In the genomic region with DNA sequence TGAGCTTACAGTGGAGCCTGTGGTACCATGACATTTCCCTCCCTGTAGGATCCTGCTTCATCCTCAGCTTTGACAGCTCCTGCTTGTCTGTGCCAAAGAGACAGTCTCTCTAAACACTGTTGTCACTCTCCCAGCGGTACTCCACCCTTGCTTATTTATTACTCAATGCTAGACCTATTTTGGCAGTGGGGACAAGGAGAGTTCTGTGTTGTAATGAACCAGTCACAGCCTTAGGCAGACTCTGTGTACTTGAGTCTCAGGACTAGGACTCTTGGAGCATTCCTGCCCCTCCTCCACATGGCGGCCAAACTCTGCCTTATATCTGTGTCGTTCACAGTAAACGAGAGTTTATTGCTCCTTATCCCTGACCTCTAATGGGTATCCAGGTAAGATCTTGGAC, we compare ENCODE assay signal across 1 cellular context.
TF ChIP-seq lines count a peak whose summit lies in the region.

No MANE protein-coding gene starts in this region.

TF ChIP-seq in HepG2, 621 proteins besides CTCF, POLR2A, EP300 and RAD21 (continued from another document):
- TF ChIP-seq, protein P1, sequence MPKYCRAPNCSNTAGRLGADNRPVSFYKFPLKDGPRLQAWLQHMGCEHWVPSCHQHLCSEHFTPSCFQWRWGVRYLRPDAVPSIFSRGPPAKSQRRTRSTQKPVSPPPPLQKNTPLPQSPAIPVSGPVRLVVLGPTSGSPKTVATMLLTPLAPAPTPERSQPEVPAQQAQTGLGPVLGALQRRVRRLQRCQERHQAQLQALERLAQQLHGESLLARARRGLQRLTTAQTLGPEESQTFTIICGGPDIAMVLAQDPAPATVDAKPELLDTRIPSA (CRISPR knock-in tag; IDR thresholded peaks at IDR 0.05; ENCODE audit: borderline replicate concordance): no peak
- no peak for TF ChIP-seq RBFOX2 (IDR thresholded peaks at IDR 0.05; ENCODE audit: low read depth, low read length)
- TF ChIP-seq ZMYM3 (CRISPR knock-in tag; IDR thresholded peaks at IDR 0.05): no peak
- TF ChIP-seq, protein P2, sequence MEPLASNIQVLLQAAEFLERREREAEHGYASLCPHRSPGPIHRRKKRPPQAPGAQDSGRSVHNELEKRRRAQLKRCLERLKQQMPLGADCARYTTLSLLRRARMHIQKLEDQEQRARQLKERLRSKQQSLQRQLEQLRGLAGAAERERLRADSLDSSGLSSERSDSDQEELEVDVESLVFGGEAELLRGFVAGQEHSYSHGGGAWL (CRISPR knock-in tag; IDR thresholded peaks at IDR 0.05): no peak
- no peak for TF ChIP-seq ATAD3A (CRISPR knock-in tag; IDR thresholded peaks at IDR 0.05)
- no peak for TF ChIP-seq MXI1 (IDR thresholded peaks at IDR 0.05; ENCODE audit: borderline replicate concordance, low read depth, low read length)
- no peak for TF ChIP-seq MBNL3 (CRISPR knock-in tag; conservative IDR thresholded peaks at IDR 0.05)
- no peak for TF ChIP-seq KDM1A (CRISPR knock-in tag; IDR thresholded peaks at IDR 0.05)
- TF ChIP-seq, protein P3, sequence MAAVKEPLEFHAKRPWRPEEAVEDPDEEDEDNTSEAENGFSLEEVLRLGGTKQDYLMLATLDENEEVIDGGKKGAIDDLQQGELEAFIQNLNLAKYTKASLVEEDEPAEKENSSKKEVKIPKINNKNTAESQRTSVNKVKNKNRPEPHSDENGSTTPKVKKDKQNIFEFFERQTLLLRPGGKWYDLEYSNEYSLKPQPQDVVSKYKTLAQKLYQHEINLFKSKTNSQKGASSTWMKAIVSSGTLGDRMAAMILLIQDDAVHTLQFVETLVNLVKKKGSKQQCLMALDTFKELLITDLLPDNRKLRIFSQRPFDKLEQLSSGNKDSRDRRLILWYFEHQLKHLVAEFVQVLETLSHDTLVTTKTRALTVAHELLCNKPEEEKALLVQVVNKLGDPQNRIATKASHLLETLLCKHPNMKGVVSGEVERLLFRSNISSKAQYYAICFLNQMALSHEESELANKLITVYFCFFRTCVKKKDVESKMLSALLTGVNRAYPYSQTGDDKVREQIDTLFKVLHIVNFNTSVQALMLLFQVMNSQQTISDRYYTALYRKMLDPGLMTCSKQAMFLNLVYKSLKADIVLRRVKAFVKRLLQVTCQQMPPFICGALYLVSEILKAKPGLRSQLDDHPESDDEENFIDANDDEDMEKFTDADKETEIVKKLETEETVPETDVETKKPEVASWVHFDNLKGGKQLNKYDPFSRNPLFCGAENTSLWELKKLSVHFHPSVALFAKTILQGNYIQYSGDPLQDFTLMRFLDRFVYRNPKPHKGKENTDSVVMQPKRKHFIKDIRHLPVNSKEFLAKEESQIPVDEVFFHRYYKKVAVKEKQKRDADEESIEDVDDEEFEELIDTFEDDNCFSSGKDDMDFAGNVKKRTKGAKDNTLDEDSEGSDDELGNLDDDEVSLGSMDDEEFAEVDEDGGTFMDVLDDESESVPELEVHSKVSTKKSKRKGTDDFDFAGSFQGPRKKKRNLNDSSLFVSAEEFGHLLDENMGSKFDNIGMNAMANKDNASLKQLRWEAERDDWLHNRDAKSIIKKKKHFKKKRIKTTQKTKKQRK (IDR thresholded peaks at IDR 0.05; ENCODE audit: low read length): no peak
- no peak for TF ChIP-seq ZNF124 (CRISPR knock-in tag; IDR thresholded peaks at IDR 0.05)
- no peak for TF ChIP-seq ZNF792 (CRISPR knock-in tag; IDR thresholded peaks at IDR 0.05)
- no peak for TF ChIP-seq ZNF7 (CRISPR knock-in tag; IDR thresholded peaks at IDR 0.05)
- TF ChIP-seq, protein P4, sequence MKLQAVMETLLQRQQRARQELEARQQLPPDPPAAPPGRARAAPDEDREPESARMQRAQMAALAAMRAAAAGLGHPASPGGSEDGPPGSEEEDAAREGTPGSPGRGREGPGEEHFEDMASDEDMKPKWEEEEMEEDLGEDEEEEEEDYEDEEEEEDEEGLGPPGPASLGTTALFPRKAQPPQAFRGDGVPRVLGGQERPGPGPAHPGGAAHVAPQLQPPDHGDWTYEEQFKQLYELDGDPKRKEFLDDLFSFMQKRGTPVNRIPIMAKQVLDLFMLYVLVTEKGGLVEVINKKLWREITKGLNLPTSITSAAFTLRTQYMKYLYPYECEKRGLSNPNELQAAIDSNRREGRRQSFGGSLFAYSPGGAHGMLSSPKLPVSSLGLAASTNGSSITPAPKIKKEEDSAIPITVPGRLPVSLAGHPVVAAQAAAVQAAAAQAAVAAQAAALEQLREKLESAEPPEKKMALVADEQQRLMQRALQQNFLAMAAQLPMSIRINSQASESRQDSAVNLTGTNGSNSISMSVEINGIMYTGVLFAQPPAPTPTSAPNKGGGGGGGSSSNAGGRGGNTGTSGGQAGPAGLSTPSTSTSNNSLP (IDR thresholded peaks at IDR 0.05; ENCODE audit: low read depth, low read length): no peak
- TF ChIP-seq ZNF251 (CRISPR knock-in tag; IDR thresholded peaks at IDR 0.05): no peak
- no peak for TF ChIP-seq HHEX (CRISPR knock-in tag; IDR thresholded peaks at IDR 0.05)
- no peak for TF ChIP-seq RFXANK (CRISPR knock-in tag; IDR thresholded peaks at IDR 0.05)
